In genomic region chr11:33257897-33258630, GRCh38 we compare ENCODE assay signal across 1 cellular context.
TF ChIP-seq lines count a peak whose summit lies in the region.

No MANE protein-coding gene starts in this region.

TF ChIP-seq in GM12878, 131 proteins besides CTCF, POLR2A, EP300 and RAD21 (continued from another document):
- TF ChIP-seq ZNF687 (IDR thresholded peaks at IDR 0.05) (0 out of 2 replicates have a peak, but pooled peaks have one; percentile 26), HDGF (IDR thresholded peaks at IDR 0.05) (0 out of 2 replicates have a peak, but pooled peaks have one; percentile 53), CEBPB (IDR thresholded peaks at IDR 0.05; ENCODE audit: borderline replicate concordance in 1 of 2, low read depth in 2 of 2, low read length in 2 of 2) (peak in 1 of 2 experiments; percentile 91; a peak in 2 of 4 replicates), SREBF1 (IDR thresholded peaks at IDR 0.05; ENCODE audit: low read length) (no peak), IKZF2 (IDR thresholded peaks at IDR 0.05) (peak; percentile 73 to 79; a peak in 3 of 4 replicates), FOXM1 (IDR thresholded peaks at IDR 0.05; ENCODE audit: low read depth, low read length) (no peak), RUNX3 (IDR thresholded peaks at IDR 0.05; ENCODE audit: low read length) (peak; percentile 14; the same call in 1 of the 2 replicates), TCF12 (IDR thresholded peaks at IDR 0.05; ENCODE audit: low read depth, low read length) (0 out of 2 replicates have a peak, but pooled peaks have one; percentile 14), KLF5 (IDR thresholded peaks at IDR 0.05; ENCODE audit: partially characterized antibody) (peak; percentile 8), BRCA1 (IDR thresholded peaks at IDR 0.05; ENCODE audit: low read depth, low read length) (no peak), SMAD5 (IDR thresholded peaks at IDR 0.05; ENCODE audit: low read depth) (peak; percentile 46; the same call in 1 of the 2 replicates), BCLAF1 (IDR thresholded peaks at IDR 0.05) (no peak), BCL3 (IDR thresholded peaks at IDR 0.05; ENCODE audit: borderline replicate concordance, insufficient read depth, low read depth, low read length, poor library complexity, severe bottlenecking) (peak; percentile 27), MAX (IDR thresholded peaks at IDR 0.05; ENCODE audit: low read depth, low read length) (peak; percentile 76), SP1 (IDR thresholded peaks at IDR 0.05; ENCODE audit: low read depth, low read length) (peak; percentile 19), ZZZ3 (IDR thresholded peaks at IDR 0.05; ENCODE audit: control insufficient read depth, insufficient read length, low read depth) (no peak), ZBED1 (IDR thresholded peaks at IDR 0.05; ENCODE audit: borderline replicate concordance) (no peak)
